Comparison of ENCODE assay signal across 24 cellular contexts in the genomic region with DNA sequence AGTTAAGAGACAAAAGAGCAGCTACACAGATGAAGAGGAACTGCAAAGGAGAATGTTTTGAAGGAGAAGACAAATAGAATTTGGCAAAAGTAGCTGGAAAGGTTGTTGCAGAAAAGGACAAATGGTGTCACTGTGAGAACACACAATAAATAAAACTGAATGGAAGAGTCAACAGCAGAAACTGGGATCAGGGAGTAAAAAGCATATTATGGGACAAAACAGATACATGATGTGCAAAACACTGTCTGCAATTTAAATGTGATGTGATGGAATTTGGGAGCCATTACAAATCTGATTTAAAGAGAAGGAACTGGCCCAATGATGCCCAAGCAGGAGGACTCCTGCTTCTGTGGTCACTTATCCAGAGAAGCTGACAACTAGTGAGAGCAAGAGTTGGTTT. TPM values are rescaled to one million over a fixed set of nuclear protein-coding genes. Genes with fewer than 3 reads are reported as not detected.
DNase-seq lines count a peak whose midpoint lies in the region; ATAC-seq and TF ChIP-seq lines count a peak whose summit lies in the region.
"Had no signal": no experiment of that assay in that cellular context is flagged by ENCODE, and none has a peak within 500 bp of the region (broad histone marks: within the 10 kb centered on the region; RNA-seq: fewer than 3 reads in every experiment).

No MANE protein-coding gene starts in this region.

- H3K4me3 Mint-ChIP-seq in activated CD4-positive, alpha-beta memory T cell treated with anti-CD3 and anti-CD28 coated beads for 36 hours: no peak overlapping the region
- no peak overlapping the region for H3K4me3 Mint-ChIP-seq in activated CD4-positive, alpha-beta memory T cell treated with anti-CD3 and anti-CD28 coated beads, Interleukin-2, amount 10 ng/mL, durations not matched to agents 7 days and 5 days
- H3K4me3 Mint-ChIP-seq in CD8-positive, alpha-beta T cell: no peak overlapping the region
- H3K4me3 Mint-ChIP-seq in naive thymus-derived CD8-positive, alpha-beta T cell: no peak overlapping the region

- peaks cover 11% of the 10 kb centered on the region for H3K4me1 Mint-ChIP-seq in activated CD4-positive, alpha-beta memory T cell treated with anti-CD3 and anti-CD28 coated beads for 36 hours (ENCODE audit: low read depth)
- peaks cover 17% of the 10 kb centered on the region for H3K4me1 Mint-ChIP-seq in activated CD4-positive, alpha-beta memory T cell treated with anti-CD3 and anti-CD28 coated beads, Interleukin-2, amount 10 ng/mL, durations not matched to agents 7 days and 5 days
- H3K4me1 Mint-ChIP-seq in CD8-positive, alpha-beta T cell (ENCODE audit: low read depth): peaks cover 28% of the 10 kb centered on the region
- H3K4me1 Mint-ChIP-seq in naive thymus-derived CD8-positive, alpha-beta T cell: peaks cover 10 to 30% (median 23%) of the 10 kb centered on the region in 4 donors

- peaks cover 12% of the 10 kb centered on the region for H3K36me3 ChIP-seq in CD8-positive, alpha-beta T cell (ENCODE audit: insufficient read depth, low read length)
- H3K36me3 ChIP-seq: brain microvascular endothelial cell, uterus had no signal

- no peak for TF ChIP-seq CTCF in CD8-positive, alpha-beta T cell (IDR thresholded peaks at IDR 0.05)
- TF ChIP-seq CTCF in GM20000 (IDR thresholded peaks at IDR 0.05; ENCODE audit: extremely low read depth, missing control alignments): no peak

- CTCF ChIA-PET in activated CD4-positive, alpha-beta memory T cell treated with anti-CD3 and anti-CD28 coated beads for 36 hours (lab: Charles Lee): no interaction called here
- CTCF ChIA-PET in activated CD4-positive, alpha-beta memory T cell treated with anti-CD3 and anti-CD28 coated beads, Interleukin-2, amount 10 ng/mL, durations not matched to agents 7 days and 5 days (lab: Charles Lee): interaction anchor here (1.6 kb wide), 1 partner anchor 107 kb away, joined by 3 read pairs; no protein-coding TSS in a partner anchor
- CTCF ChIA-PET in CD8-positive, alpha-beta T cell (lab: Charles Lee): interaction anchor here (0.5 to 0.7 kb wide), 3 partner anchors 10 to 533 kb away, joined by 3 to 4 read pairs (median 3); no protein-coding TSS in a partner anchor

- no peaks in the 10 kb centered on the region for H3K9me3 Mint-ChIP-seq in activated CD4-positive, alpha-beta memory T cell treated with anti-CD3 and anti-CD28 coated beads for 36 hours
- H3K9me3 Mint-ChIP-seq in activated CD4-positive, alpha-beta memory T cell treated with anti-CD3 and anti-CD28 coated beads, Interleukin-2, amount 10 ng/mL, durations not matched to agents 7 days and 5 days: no peaks in the 10 kb centered on the region
- H3K9me3 Mint-ChIP-seq in CD8-positive, alpha-beta T cell: no peaks in the 10 kb centered on the region
- H3K9me3 Mint-ChIP-seq in naive thymus-derived CD8-positive, alpha-beta T cell: no peaks in the 10 kb centered on the region

- no peaks in the 10 kb centered on the region for H3K4me1 ChIP-seq in CD8-positive, alpha-beta T cell (ENCODE audit: insufficient read depth, low read length)
- H3K4me1 ChIP-seq: testis, uterus had no signal

- peaks cover 33% of the 10 kb centered on the region for H3K36me3 Mint-ChIP-seq in activated CD4-positive, alpha-beta memory T cell treated with anti-CD3 and anti-CD28 coated beads for 36 hours
- peaks cover 59% of the 10 kb centered on the region for H3K36me3 Mint-ChIP-seq in activated CD4-positive, alpha-beta memory T cell treated with anti-CD3 and anti-CD28 coated beads, Interleukin-2, amount 10 ng/mL, durations not matched to agents 7 days and 5 days (ENCODE audit: low read depth)
- peaks cover 72% of the 10 kb centered on the region for H3K36me3 Mint-ChIP-seq in CD8-positive, alpha-beta T cell
- H3K36me3 Mint-ChIP-seq in naive thymus-derived CD8-positive, alpha-beta T cell: peaks cover 7 to 80% (median 30%) of the 10 kb centered on the region in 3 donors

- no peak overlapping the region for H3K27ac ChIP-seq in CD8-positive, alpha-beta T cell (ENCODE audit: low read depth, low read length)
- peak overlapping the region; percentile 40 for H3K27ac ChIP-seq in angular gyrus (ENCODE audit: low read depth, low read length)
- H3K27ac ChIP-seq: brain microvascular endothelial cell, testis, uterus had no signal

- no peak for ATAC-seq in CD8-positive, alpha-beta T cell
- no peak for ATAC-seq in naive thymus-derived CD8-positive, alpha-beta T cell
- no peak for ATAC-seq in GM18868 (IDR thresholded peaks at IDR 0.05; ENCODE audit: unreplicated experiment)
- ATAC-seq: K562, right cardiac atrium had no signal

- DNase-seq in activated CD4-positive, alpha-beta memory T cell treated with anti-CD3 and anti-CD28 coated beads for 36 hours: no peak
- no peak for DNase-seq in activated CD4-positive, alpha-beta memory T cell treated with anti-CD3 and anti-CD28 coated beads, Interleukin-2, amount 10 ng/mL, durations not matched to agents 7 days and 5 days
- DNase-seq in CD8-positive, alpha-beta T cell: no peak
- DNase-seq in naive thymus-derived CD8-positive, alpha-beta T cell: no peak
- DNase-seq in iPS-NIHi11 (ENCODE audit: low spot score) (no peak), GM20000 (ENCODE audit: low spot score) (no peak)
- DNase-seq: 8988T; activated effector memory CD4-positive, alpha-beta T cell treated with anti-CD3 and anti-CD28 coated beads, Interleukin-2, amount 50 U/mL, for 16 hours; brain microvascular endothelial cell; effector CD8-positive, alpha-beta T cell; glutamatergic neuron; NCI-H1092 treated with DMSO at 0.1 percent for 48 hours; NCI-H187 treated with DMSO at 0.1 percent for 48 hours; NCI-H524 treated with DMSO at 0.1 percent for 48 hours; posterior cingulate gyrus; right cardiac atrium; Right ventricle myocardium superior; stimulated activated CD4-positive, alpha-beta T cell treated with anti-CD3 and anti-CD28 coated beads, Interleukin-4, amount 100 ng/mL, for 1 hour; T-helper 9 cell; testis; uterus had no signal

- POLR2A ChIA-PET in activated CD4-positive, alpha-beta memory T cell treated with anti-CD3 and anti-CD28 coated beads for 36 hours (lab: Charles Lee): no interaction called here
- POLR2A ChIA-PET in activated CD4-positive, alpha-beta memory T cell treated with anti-CD3 and anti-CD28 coated beads, Interleukin-2, amount 10 ng/mL, durations not matched to agents 7 days and 5 days (lab: Charles Lee): no interaction called here
- POLR2A ChIA-PET in CD8-positive, alpha-beta T cell (lab: Charles Lee): no interaction called here
- POLR2A ChIA-PET in naive thymus-derived CD8-positive, alpha-beta T cell (lab: Charles Lee): no interaction called here

- H3K27me3 Mint-ChIP-seq in activated CD4-positive, alpha-beta memory T cell treated with anti-CD3 and anti-CD28 coated beads for 36 hours: no peaks in the 10 kb centered on the region
- no peaks in the 10 kb centered on the region for H3K27me3 Mint-ChIP-seq in activated CD4-positive, alpha-beta memory T cell treated with anti-CD3 and anti-CD28 coated beads, Interleukin-2, amount 10 ng/mL, durations not matched to agents 7 days and 5 days
- no peaks in the 10 kb centered on the region for H3K27me3 Mint-ChIP-seq in CD8-positive, alpha-beta T cell (ENCODE audit: low read depth)
- no peaks in the 10 kb centered on the region for H3K27me3 Mint-ChIP-seq in naive thymus-derived CD8-positive, alpha-beta T cell

- intact Hi-C loops in activated CD4-positive, alpha-beta memory T cell treated with anti-CD3 and anti-CD28 coated beads for 36 hours (cut with micrococcal nuclease): no loop called here
- intact Hi-C loops in CD8-positive, alpha-beta T cell (cut with DNase I, micrococcal nuclease): loop anchor here (10.0 kb wide), 2 partner anchors 120 to 360 kb away; no protein-coding TSS in a partner anchor

- H3K27ac Mint-ChIP-seq in activated CD4-positive, alpha-beta memory T cell treated with anti-CD3 and anti-CD28 coated beads for 36 hours: peak overlapping the region; percentile 34
- no peak overlapping the region for H3K27ac Mint-ChIP-seq in activated CD4-positive, alpha-beta memory T cell treated with anti-CD3 and anti-CD28 coated beads, Interleukin-2, amount 10 ng/mL, durations not matched to agents 7 days and 5 days
- H3K27ac Mint-ChIP-seq in CD8-positive, alpha-beta T cell: peak overlapping the region; percentile 83
- H3K27ac Mint-ChIP-seq in naive thymus-derived CD8-positive, alpha-beta T cell: peak overlapping the region in 9 of 10 donors; percentile 11 to 66 (median 54)

- H3K9me3 ChIP-seq in CD8-positive, alpha-beta T cell (ENCODE audit: low read length): no peaks in the 10 kb centered on the region
- H3K9me3 ChIP-seq: testis, uterus had no signal

- no peak overlapping the region for H3K4me3 ChIP-seq in CD8-positive, alpha-beta T cell (ENCODE audit: low read depth, low read length)
- H3K4me3 ChIP-seq: K562, testis, uterus had no signal

- H3K27me3 ChIP-seq in CD8-positive, alpha-beta T cell (ENCODE audit: insufficient read depth, low read length): no peaks in the 10 kb centered on the region
- H3K27me3 ChIP-seq: brain microvascular endothelial cell, testis, uterus had no signal

RNA-seq across cellular contexts. Expression of a gene that starts 46.1 kb away (rescaled TPM):
- 100 to 1,000 TPM; 122 to 124 TPM for total RNA-seq in activated CD4-positive, alpha-beta memory T cell treated with anti-CD3 and anti-CD28 coated beads for 36 hours
- 100 to 1,000 TPM; 153 to 161 TPM for total RNA-seq in activated CD4-positive, alpha-beta memory T cell treated with anti-CD3 and anti-CD28 coated beads, Interleukin-2, amount 10 ng/mL, durations not matched to agents 7 days and 5 days
- total RNA-seq in CD8-positive, alpha-beta T cell: 100 to 1,000 TPM; 118 to 125 TPM
- total RNA-seq in naive thymus-derived CD8-positive, alpha-beta T cell: 100 to 1,000 TPM; 187 to 192 TPM
- polyA plus RNA-seq in naive thymus-derived CD8-positive, alpha-beta T cell: 100 to 1,000 TPM; 127 to 164 (median 135) TPM
